8 cellular contexts compared by ENCODE assay signal in the genomic region with DNA sequence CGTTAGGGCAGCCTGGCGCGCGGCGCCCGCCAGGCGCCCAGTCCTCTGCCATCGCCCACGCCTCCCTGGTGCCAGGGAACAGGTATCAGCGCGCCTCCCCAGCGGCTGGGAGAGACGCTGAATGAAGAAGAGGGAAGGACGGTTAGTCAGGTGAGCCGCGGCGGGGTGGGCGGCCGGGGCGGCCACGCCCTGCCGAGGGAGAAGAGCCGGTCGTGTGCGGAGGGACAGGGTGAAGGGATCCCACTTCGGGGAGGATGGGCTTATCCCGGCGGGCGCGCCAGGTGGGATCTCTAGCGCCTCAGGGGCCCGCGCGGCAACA. TPM values are rescaled to one million over a fixed set of nuclear protein-coding genes. Genes with fewer than 3 reads are reported as not detected.
DNase-seq lines count a peak whose midpoint lies in the region; ATAC-seq and TF ChIP-seq lines count a peak whose summit lies in the region.

No MANE protein-coding gene starts in this region.

- no peak overlapping the region for H3K27ac ChIP-seq in iPS-20b (ENCODE audit: low read length)
- peak overlapping the region; percentile 83 for H3K27ac ChIP-seq in subcutaneous abdominal adipose tissue (ENCODE audit: low read depth, low read length)

- POLR2A ChIA-PET in activated CD8-positive, alpha-beta T cell treated with anti-CD3 and anti-CD28 coated beads for 36 hours (lab: Charles Lee): interaction anchor here (1.3 kb wide), 1 partner anchor 15 kb away, joined by 4 read pairs; no protein-coding TSS in a partner anchor

- DNase-seq in NCI-H2029 treated with DMSO at 0.1 percent for 48 hours (lab: John Stamatoyannopoulos, UW) (peak; percentile 51), NCI-H2029 (lab: John Stamatoyannopoulos, UW) (no peak), NOMO-1 (lab: John Stamatoyannopoulos, UW; ENCODE audit: unreplicated experiment in 2 of 2) (no peak), NCI-H1092 (lab: John Stamatoyannopoulos, UW) (no peak), medulla oblongata (ENCODE audit: extremely low spot score) (no peak)
- no peak for DNase-seq in activated CD8-positive, alpha-beta T cell treated with anti-CD3 and anti-CD28 coated beads for 36 hours

- H3K4me3 Mint-ChIP-seq in activated CD8-positive, alpha-beta T cell treated with anti-CD3 and anti-CD28 coated beads for 36 hours: peak overlapping the region; percentile 88

- CTCF ChIA-PET in activated CD8-positive, alpha-beta T cell treated with anti-CD3 and anti-CD28 coated beads for 36 hours (lab: Charles Lee): interaction anchor here (0.6 to 3.0 kb wide), 22 partner anchors 9 to 581 kb away, joined by 3 to 20 read pairs (median 4); no protein-coding TSS in a partner anchor

- no peaks in the 10 kb centered on the region for H3K27me3 Mint-ChIP-seq in activated CD8-positive, alpha-beta T cell treated with anti-CD3 and anti-CD28 coated beads for 36 hours

- peaks cover 27% of the 10 kb centered on the region for H3K4me1 Mint-ChIP-seq in activated CD8-positive, alpha-beta T cell treated with anti-CD3 and anti-CD28 coated beads for 36 hours (ENCODE audit: low read depth)

- H3K27ac Mint-ChIP-seq in activated CD8-positive, alpha-beta T cell treated with anti-CD3 and anti-CD28 coated beads for 36 hours: peak overlapping the region; percentile 95

- H3K4me1 ChIP-seq in iPS-20b (ENCODE audit: insufficient read depth, low read length): peaks cover 18% of the 10 kb centered on the region; the same call in 1 of the 2 replicates
- H3K4me1 ChIP-seq in subcutaneous abdominal adipose tissue (ENCODE audit: control insufficient read depth in 5 of 5, insufficient read depth in 5 of 5, low read length in 5 of 5): peaks cover 0 to 33% (median 18%) of the 10 kb centered on the region in 5 donors

- intact Hi-C loops in activated CD8-positive, alpha-beta T cell treated with anti-CD3 and anti-CD28 coated beads for 36 hours (cut with micrococcal nuclease): no loop called here

- H3K9ac ChIP-seq in iPS-20b (ENCODE audit: low read depth, low read length) (peak overlapping the region; percentile 84; the same call in 1 of the 2 replicates), subcutaneous abdominal adipose tissue (ENCODE audit: low read length in 5 of 5) (peak overlapping the region in 4 of 5 donors; percentile 79 to 97 (median 92))

- no peaks in the 10 kb centered on the region for H3K36me3 ChIP-seq in iPS-20b (ENCODE audit: insufficient read depth, low read depth, low read length)
- no peaks in the 10 kb centered on the region for H3K36me3 ChIP-seq in subcutaneous abdominal adipose tissue (ENCODE audit: control insufficient read depth in 5 of 5, insufficient read depth in 5 of 5, low read length in 5 of 5)

- H3K27me3 ChIP-seq in iPS-20b (ENCODE audit: insufficient read depth, low read length) (no peaks in the 10 kb centered on the region), subcutaneous abdominal adipose tissue (ENCODE audit: control insufficient read depth in 5 of 5, insufficient read depth in 4 of 5, low read length in 5 of 5) (no peaks in the 10 kb centered on the region)

- H3K4me3 ChIP-seq in iPS-20b (ENCODE audit: low read length) (peak overlapping the region; percentile 89), subcutaneous abdominal adipose tissue (ENCODE audit: low read depth in 1 of 5, low read length in 5 of 5) (peak overlapping the region in 4 of 5 donors; percentile 81 to 97 (median 86))

- peak; percentile 65 for TF ChIP-seq CTCF in activated CD8-positive, alpha-beta T cell treated with anti-CD3 and anti-CD28 coated beads for 36 hours (IDR thresholded peaks at IDR 0.05)

- H3K9me3 ChIP-seq in iPS-20b (ENCODE audit: insufficient read depth, low read depth, low read length) (no peaks in the 10 kb centered on the region), subcutaneous abdominal adipose tissue (ENCODE audit: control insufficient read depth in 5 of 5, low read length in 5 of 5) (no peaks in the 10 kb centered on the region)

- no peaks in the 10 kb centered on the region for H3K9me3 Mint-ChIP-seq in activated CD8-positive, alpha-beta T cell treated with anti-CD3 and anti-CD28 coated beads for 36 hours

- ATAC-seq in activated CD8-positive, alpha-beta T cell treated with anti-CD3 and anti-CD28 coated beads for 36 hours: peak; percentile 13

- H3K36me3 Mint-ChIP-seq in activated CD8-positive, alpha-beta T cell treated with anti-CD3 and anti-CD28 coated beads for 36 hours (ENCODE audit: low read depth): peaks cover 2% of the 10 kb centered on the region

RNA-seq across cellular contexts. Expression of gene ARL4A, which starts 0.6 kb away (rescaled TPM):
- 10 to 100 TPM; 10.8 to 11.3 TPM for total RNA-seq in activated CD8-positive, alpha-beta T cell treated with anti-CD3 and anti-CD28 coated beads for 36 hours
